ENCODE assay signal across 10 cellular contexts in genomic region chr11:4071828-4072421, GRCh38. TPM values are rescaled to one million over a fixed set of nuclear protein-coding genes. Genes with fewer than 3 reads are reported as not detected.
A peak's percentile ranks its signal among the peaks of the same experiment; 100 is the strongest.
DNase-seq lines count a peak whose midpoint lies in the region; ATAC-seq, FAIRE-seq and TF ChIP-seq lines count a peak whose summit lies in the region.
"Had no signal": no experiment of that assay in that cellular context is flagged by ENCODE, and none has a peak within 500 bp of the region (broad histone marks: within the 10 kb centered on the region; RNA-seq: fewer than 3 reads in every experiment).

No MANE protein-coding gene starts in this region.

- TF ChIP-seq CTCF in DND-41 (IDR thresholded peaks at IDR 0.05; ENCODE audit: borderline replicate concordance, extremely low read depth, low read length, poor library complexity, severe bottlenecking) (no peak), pancreas (IDR thresholded peaks at IDR 0.05) (no peak), foreskin keratinocyte (conservative IDR thresholded peaks at IDR 0.05) (no peak)

- no peaks in the 10 kb centered on the region for H3K27me3 ChIP-seq in DND-41 (ENCODE audit: insufficient read depth, low read length, poor library complexity)
- H3K27me3 ChIP-seq in pancreas = no peaks in the 10 kb centered on the region
- no peaks in the 10 kb centered on the region for H3K27me3 ChIP-seq in foreskin keratinocyte

- H3K4me1 ChIP-seq in DND-41 (ENCODE audit: insufficient read depth, low read length) (peaks cover 19% of the 10 kb centered on the region), pancreas (no peaks in the 10 kb centered on the region), foreskin keratinocyte (peaks cover 6% of the 10 kb centered on the region)

- peak overlapping the region; percentile 57 for H3K27ac Mint-ChIP-seq in dendritic cell treated with granulocyte-macrophage colony-stimulating factor and Interleukin-4, amounts not matched to agents 40 ng/mL and 50 ng/mL, for 4 days
- H3K27ac Mint-ChIP-seq in stimulated activated naive B cell treated with anti-CD40 and anti-IgM and Interleukin-4, amounts not matched to agents 10 μg/mL and 1 μg/mL and 100 μg/mL, for 72 hours = no peak overlapping the region
- H3K27ac Mint-ChIP-seq: WTC11 had no signal

- no peaks in the 10 kb centered on the region for H3K27me3 Mint-ChIP-seq in dendritic cell treated with granulocyte-macrophage colony-stimulating factor and Interleukin-4, amounts not matched to agents 40 ng/mL and 50 ng/mL, for 4 days
- no peaks in the 10 kb centered on the region for H3K27me3 Mint-ChIP-seq in stimulated activated naive B cell treated with anti-CD40 and anti-IgM and Interleukin-4, amounts not matched to agents 10 μg/mL and 1 μg/mL and 100 μg/mL, for 72 hours

- no peak overlapping the region for H3K4me3 Mint-ChIP-seq in dendritic cell treated with granulocyte-macrophage colony-stimulating factor and Interleukin-4, amounts not matched to agents 40 ng/mL and 50 ng/mL, for 4 days
- no peak overlapping the region for H3K4me3 Mint-ChIP-seq in stimulated activated naive B cell treated with anti-CD40 and anti-IgM and Interleukin-4, amounts not matched to agents 10 μg/mL and 1 μg/mL and 100 μg/mL, for 72 hours
- H3K4me3 Mint-ChIP-seq: WTC11 had no signal

- H3K79me2 ChIP-seq in DND-41 (ENCODE audit: insufficient read depth, low read length) = peaks cover 2% of the 10 kb centered on the region; the same call in 1 of the 2 replicates

- H3K9me3 Mint-ChIP-seq in dendritic cell treated with granulocyte-macrophage colony-stimulating factor and Interleukin-4, amounts not matched to agents 40 ng/mL and 50 ng/mL, for 4 days = no peaks in the 10 kb centered on the region
- no peaks in the 10 kb centered on the region for H3K9me3 Mint-ChIP-seq in stimulated activated naive B cell treated with anti-CD40 and anti-IgM and Interleukin-4, amounts not matched to agents 10 μg/mL and 1 μg/mL and 100 μg/mL, for 72 hours
- H3K9me3 Mint-ChIP-seq: WTC11 had no signal

- H3K4me2 ChIP-seq in DND-41 (ENCODE audit: insufficient read depth, low read length) = no peak overlapping the region

- no peak for FAIRE-seq in pancreas (lab: Jason Lieb, UNC)
- FAIRE-seq: bronchial epithelial cell had no signal

- H3K4me3 ChIP-seq in DND-41 (ENCODE audit: low read depth in 1 of 2, low read length in 2 of 2) = no peak overlapping the region
- H3K4me3 ChIP-seq in pancreas = no peak overlapping the region

- H3K36me3 Mint-ChIP-seq in dendritic cell treated with granulocyte-macrophage colony-stimulating factor and Interleukin-4, amounts not matched to agents 40 ng/mL and 50 ng/mL, for 4 days (ENCODE audit: low read depth) = peaks cover 46% of the 10 kb centered on the region
- peaks cover 23 to 38% of the 10 kb centered on the region in 2 donors for H3K36me3 Mint-ChIP-seq in stimulated activated naive B cell treated with anti-CD40 and anti-IgM and Interleukin-4, amounts not matched to agents 10 μg/mL and 1 μg/mL and 100 μg/mL, for 72 hours
- H3K36me3 Mint-ChIP-seq: WTC11 had no signal

- peak overlapping the region; percentile 58 for H3K27ac ChIP-seq in DND-41 (ENCODE audit: low read length)
- H3K27ac ChIP-seq in pancreas = no peak overlapping the region
- no peak overlapping the region for H3K27ac ChIP-seq in foreskin keratinocyte

- no peak overlapping the region for H3K9ac ChIP-seq in DND-41 (ENCODE audit: low read depth, low read length)

- H3K4me1 Mint-ChIP-seq in dendritic cell treated with granulocyte-macrophage colony-stimulating factor and Interleukin-4, amounts not matched to agents 40 ng/mL and 50 ng/mL, for 4 days (ENCODE audit: low read depth) = peaks cover 35% of the 10 kb centered on the region
- H3K4me1 Mint-ChIP-seq in stimulated activated naive B cell treated with anti-CD40 and anti-IgM and Interleukin-4, amounts not matched to agents 10 μg/mL and 1 μg/mL and 100 μg/mL, for 72 hours = peaks cover 15 to 45% of the 10 kb centered on the region in 2 donors
- H3K4me1 Mint-ChIP-seq: WTC11 had no signal

- no peak overlapping the region for H2AFZ ChIP-seq in DND-41 (ENCODE audit: low read depth, low read length)

- no peaks in the 10 kb centered on the region for H3K9me3 ChIP-seq in DND-41 (ENCODE audit: insufficient read depth, low read length, severe bottlenecking)
- no peaks in the 10 kb centered on the region for H3K9me3 ChIP-seq in pancreas

- no peaks in the 10 kb centered on the region for H4K20me1 ChIP-seq in DND-41 (ENCODE audit: insufficient read depth, low read length)

- ATAC-seq in DND-41 (ENCODE audit: insufficient read depth, low read depth) = no peak
- ATAC-seq in pancreas = peak in 3 of 4 donors; percentile 17 to 33 (median 23)
- no peak for ATAC-seq in HG02884 (IDR thresholded peaks at IDR 0.05; ENCODE audit: unreplicated experiment)
- ATAC-seq in stimulated activated naive B cell treated with anti-CD40 and anti-IgM and Interleukin-4, amounts not matched to agents 10 μg/mL and 1 μg/mL and 100 μg/mL, for 72 hours (replicated peaks) = no peak
- ATAC-seq in foreskin keratinocyte = no peak

- intact Hi-C loops in dendritic cell treated with granulocyte-macrophage colony-stimulating factor and Interleukin-4, amounts not matched to agents 40 ng/mL and 50 ng/mL, for 4 days (cut with micrococcal nuclease) = loop anchor here (1.0 kb wide), 2 partner anchors 218 to 223 kb away; no protein-coding TSS in a partner anchor
- intact Hi-C loops in pancreas (cut with DNase I) = loop anchor here in 2 of 3 donors (2.0 to 5.0 kb wide), 2 partner anchors 220 to 221 kb away; no protein-coding TSS in a partner anchor

- H3K36me3 ChIP-seq in DND-41 (ENCODE audit: insufficient read depth, low read length) (peaks cover 56% of the 10 kb centered on the region), pancreas (no peaks in the 10 kb centered on the region)

- DNase-seq in DND-41 = no peak
- peak; percentile 64 for DNase-seq in NCI-H82 treated with DMSO at 0.1 percent for 48 hours (lab: John Stamatoyannopoulos, UW; ENCODE audit: unreplicated experiment)
- no peak for DNase-seq in pancreas
- DNase-seq in stimulated activated naive B cell treated with anti-CD40 and anti-IgM and Interleukin-4, amounts not matched to agents 10 μg/mL and 1 μg/mL and 100 μg/mL, for 72 hours = no peak
- DNase-seq in foreskin keratinocyte = no peak
- DNase-seq: right cardiac atrium had no signal

RNA-seq across cellular contexts. Expression of gene RRM1, which starts 22.7 kb away (rescaled TPM):
- total RNA-seq in pancreas (10 to 100 TPM; 13.1 to 27.8 (median 18.2) TPM), foreskin keratinocyte (98.5 and 125 TPM in 2 replicates)
- polyA plus RNA-seq in pancreas (1 to 10 TPM; 3.3 to 9.3 TPM), foreskin keratinocyte (52.6 and 68.8 TPM in 2 replicates)

Comparison
In these comparisons a context has a peak if more than half of its experiments do, and no peak if none do; other contexts are left out.
1. ATAC-seq: peak in pancreas (3 of 4); none in DND-41 (single experiment), HG02884 (single experiment), stimulated activated naive B cell treated with anti-CD40 and anti-IgM and Interleukin-4, amounts not matched to agents 10 μg/mL and 1 μg/mL and 100 μg/mL, for 72 hours (0 of 2) and foreskin keratinocyte (single experiment).